Comparison of ENCODE assay signal across 25 cellular contexts in the genomic region with DNA sequence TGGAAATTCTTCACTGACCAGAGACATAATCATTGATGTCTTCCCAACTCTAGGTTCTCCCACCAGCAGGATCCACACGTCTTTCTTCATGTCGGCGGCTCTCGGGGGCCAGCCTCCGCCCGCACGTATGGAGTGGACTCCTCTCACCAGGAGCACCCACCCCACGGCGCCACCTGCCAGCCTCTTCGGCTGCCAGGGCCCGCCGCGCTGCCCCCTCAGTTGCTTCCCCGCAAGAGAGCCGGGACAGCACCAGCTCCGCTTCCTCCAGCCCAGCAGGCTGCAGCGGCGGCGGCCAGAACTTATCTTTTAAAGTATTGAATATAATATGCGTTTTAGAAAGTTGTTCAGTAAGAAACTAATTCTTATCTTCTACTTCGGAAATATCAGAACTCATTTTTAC.
DNase-seq lines count a peak whose midpoint lies in the region; ATAC-seq, FAIRE-seq and TF ChIP-seq lines count a peak whose summit lies in the region.
"Had no signal": no experiment of that assay in that cellular context is flagged by ENCODE, and none has a peak within 500 bp of the region (broad histone marks: within the 10 kb centered on the region; RNA-seq: fewer than 3 reads in every experiment).

No MANE protein-coding gene starts in this region.

- intact Hi-C loops in left ventricle myocardium superior (cut with micrococcal nuclease) (no loop called here), left ventricle myocardium inferior (cut with micrococcal nuclease) (no loop called here), Panc1 (cut with micrococcal nuclease; ENCODE audit: unreplicated experiment) (no loop called here), kidney (cut with DNase I) (no loop called here)

- POLR2A ChIA-PET in Panc1 (lab: Charles Lee) = no interaction called here

- H3K9me3 ChIP-seq in left ventricle myocardium inferior (replicated peaks) = no peaks in the 10 kb centered on the region
- H3K9me3 ChIP-seq in Panc1 (ENCODE audit: control insufficient read depth, insufficient read depth, low read depth, low read length) = no peaks in the 10 kb centered on the region
- H3K9me3 ChIP-seq in kidney (ENCODE audit: control insufficient read depth in 1 of 2, low read length in 2 of 2) = no peaks in the 10 kb centered on the region
- H3K9me3 ChIP-seq: Caco-2 had no signal

- H3K4me3 ChIP-seq in left ventricle myocardium inferior = no peak overlapping the region
- no peak overlapping the region for H3K4me3 ChIP-seq in Panc1 (ENCODE audit: low read depth in 2 of 2, low read length in 2 of 2)
- H3K4me3 ChIP-seq in kidney (ENCODE audit: low read length in 2 of 2) = no peak overlapping the region
- H3K4me3 ChIP-seq: BLaER1 treated with 17β-estradiol and CSF1 and Interleukin-3, amounts not matched to agents 10 nM and 100 nM; PC-9 had no signal

- no peak overlapping the region for H3K9ac ChIP-seq in kidney (ENCODE audit: low read length in 2 of 2)
- H3K9ac ChIP-seq: BLaER1 treated with 17β-estradiol and CSF1 and Interleukin-3, amounts not matched to agents 10 nM and 100 nM; KMS-11 had no signal

- H3K4me1 ChIP-seq in left ventricle myocardium inferior = no peaks in the 10 kb centered on the region
- no peaks in the 10 kb centered on the region for H3K4me1 ChIP-seq in Panc1 (ENCODE audit: control insufficient read depth, insufficient read depth, low read length)
- no peaks in the 10 kb centered on the region for H3K4me1 ChIP-seq in kidney (ENCODE audit: control insufficient read depth in 1 of 2, insufficient read depth in 1 of 2, low read depth in 1 of 2, low read length in 2 of 2)
- H3K4me1 ChIP-seq: BLaER1 treated with 17β-estradiol and CSF1 and Interleukin-3, amounts not matched to agents 10 nM and 100 nM; Caco-2 had no signal

- H3K36me3 Mint-ChIP-seq in activated naive CD4-positive, alpha-beta T cell treated with anti-CD3 and anti-CD28 coated beads, Interleukin-2, amount 50 U/mL, for 72 hours = peaks cover 7 to 8% of the 10 kb centered on the region in 2 donors

- FAIRE-seq in kidney (lab: Jason Lieb, UNC) = no peak
- no peak for FAIRE-seq in urothelium cell line (lab: Jason Lieb, UNC)
- FAIRE-seq: GM12891, HTR-8/SVneo had no signal

- no peak for TF ChIP-seq CTCF in left ventricle myocardium inferior (IDR thresholded peaks at IDR 0.05; ENCODE audit: borderline replicate concordance)
- no peak for TF ChIP-seq CTCF in Panc1 (IDR thresholded peaks at IDR 0.05)
- TF ChIP-seq CTCF in kidney (IDR thresholded peaks at IDR 0.05; ENCODE audit: borderline replicate concordance, extremely low read depth, insufficient read depth) = no peak

- no peaks in the 10 kb centered on the region for H3K36me3 ChIP-seq in left ventricle myocardium inferior
- H3K36me3 ChIP-seq in Panc1 (ENCODE audit: control insufficient read depth, insufficient read depth, low read length) = no peaks in the 10 kb centered on the region
- no peaks in the 10 kb centered on the region for H3K36me3 ChIP-seq in kidney (ENCODE audit: control insufficient read depth in 1 of 2, insufficient read depth in 2 of 2, low read length in 2 of 2)
- H3K36me3 ChIP-seq: BLaER1 treated with 17β-estradiol and CSF1 and Interleukin-3, amounts not matched to agents 10 nM and 100 nM had no signal

- no peak overlapping the region for H3K27ac Mint-ChIP-seq in activated naive CD4-positive, alpha-beta T cell treated with anti-CD3 and anti-CD28 coated beads, Interleukin-2, amount 50 U/mL, for 72 hours

- H3K27ac ChIP-seq in left ventricle myocardium inferior (replicated peaks) = no peak overlapping the region
- no peak overlapping the region for H3K27ac ChIP-seq in Panc1 (ENCODE audit: low read length)
- H3K27ac ChIP-seq in kidney (ENCODE audit: low read depth in 2 of 2, low read length in 2 of 2) = no peak overlapping the region
- H3K27ac ChIP-seq: BLaER1 treated with 17β-estradiol and CSF1 and Interleukin-3, amounts not matched to agents 10 nM and 100 nM; KMS-11; PC-9; RWPE1 had no signal

- TSS peak; percentile 70 for BruUV-seq in Panc1 (replicated peaks; lab: Mats Ljungman, UMichigan)

- H3K9me3 Mint-ChIP-seq in activated naive CD4-positive, alpha-beta T cell treated with anti-CD3 and anti-CD28 coated beads, Interleukin-2, amount 50 U/mL, for 72 hours = no peaks in the 10 kb centered on the region

- CTCF ChIA-PET in Panc1 (lab: Charles Lee) = no interaction called here

- in situ Hi-C loops in Panc1 (cut with HindIII; ENCODE audit: low pct_unique_long_range_greater_than_20kb, low sequenced_read_pairs) = no loop called here

- DNase-seq in left ventricle myocardium superior (peak; percentile 17), left ventricle myocardium inferior (no peak), Panc1 (ENCODE audit: low read depth, low spot score) (no peak), kidney (peak; percentile 63), urothelium cell line (ENCODE audit: low spot score) (peak; percentile 0)
- DNase-seq in activated naive CD4-positive, alpha-beta T cell treated with anti-CD3 and anti-CD28 coated beads, Interleukin-2, amount 50 U/mL, for 72 hours (ENCODE audit: low spot score in 2 of 2) = no peak
- DNase-seq in activated naive CD4-positive, alpha-beta T cell (lab: John Stamatoyannopoulos, UW) = no peak
- DNase-seq: Caco-2; CD4-positive, alpha-beta memory T cell; DMS79; GOT3; NCI-H1105; NCI-H146; NCI-H2029; NCI-H226; NCI-H510A treated with DMSO at 0.1 percent for 48 hours; NCI-H748 treated with DMSO at 0.1 percent for 48 hours; PC-9 had no signal

- H3K27me3 ChIP-seq in left ventricle myocardium inferior (ENCODE audit: low read depth) (no peaks in the 10 kb centered on the region), Panc1 (ENCODE audit: control insufficient read depth, insufficient read depth, low read length) (no peaks in the 10 kb centered on the region)
- H3K27me3 ChIP-seq: BLaER1 treated with 17β-estradiol and CSF1 and Interleukin-3, amounts not matched to agents 10 nM and 100 nM had no signal

- ATAC-seq in left ventricle myocardium superior (no peak), Panc1 (no peak), GM18861 (IDR thresholded peaks at IDR 0.05; ENCODE audit: unreplicated experiment) (no peak)
- ATAC-seq in activated naive CD4-positive, alpha-beta T cell treated with anti-CD3 and anti-CD28 coated beads, Interleukin-2, amount 50 U/mL, for 72 hours = no peak
- ATAC-seq: HCT116 had no signal

Comparison
In these comparisons a context has a peak if more than half of its experiments do, and no peak if none do; other contexts are left out.
1. DNase-seq: peak in left ventricle myocardium superior (single experiment), kidney (single experiment) and urothelium cell line (single experiment); none in left ventricle myocardium inferior (single experiment), Panc1 (single experiment), activated naive CD4-positive, alpha-beta T cell treated with anti-CD3 and anti-CD28 coated beads, Interleukin-2, amount 50 U/mL, for 72 hours (0 of 2) and activated naive CD4-positive, alpha-beta T cell (0 of 4).